ENCODE assay signal across 9 cellular contexts in the genomic region with DNA sequence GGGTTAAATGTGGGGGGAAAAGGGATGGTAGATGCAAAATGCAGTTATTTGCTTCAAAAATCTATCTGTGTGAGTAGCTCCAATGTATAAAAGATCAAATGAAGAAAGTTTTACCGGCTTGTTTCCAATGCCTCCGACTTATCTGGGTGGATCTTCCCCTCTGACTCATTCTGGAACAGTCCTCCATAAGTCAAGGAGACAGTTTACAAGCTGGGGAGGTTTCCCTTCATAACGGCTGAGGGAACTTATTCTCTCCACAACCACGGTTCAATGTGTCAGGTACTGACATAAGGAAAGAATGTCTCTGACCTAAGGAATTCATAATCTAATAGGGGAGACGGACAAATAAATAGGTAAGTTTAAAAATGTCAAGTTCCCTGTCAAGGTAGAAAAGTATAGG. TPM values are rescaled to one million over a fixed set of nuclear protein-coding genes. Genes with fewer than 3 reads are reported as not detected.
DNase-seq lines count a peak whose midpoint lies in the region; ATAC-seq and TF ChIP-seq lines count a peak whose summit lies in the region.
"Had no signal": no experiment of that assay in that cellular context is flagged by ENCODE, and none has a peak within 500 bp of the region (broad histone marks: within the 10 kb centered on the region; RNA-seq: fewer than 3 reads in every experiment).

No MANE protein-coding gene starts in this region.

- ATAC-seq in GM19452 (IDR thresholded peaks at IDR 0.05; ENCODE audit: unreplicated experiment) (no peak), GM21576 (IDR thresholded peaks at IDR 0.05; ENCODE audit: unreplicated experiment) (no peak)

- peak; percentile 35 for TF ChIP-seq POLR2A in transverse colon (IDR thresholded peaks at IDR 0.05)

- H3K4me3 ChIP-seq in transverse colon, result peak overlapping the region in 3 of 4 donors; percentile 37 to 54 (median 38)

- H3K27me3 ChIP-seq in transverse colon, result no peaks in the 10 kb centered on the region

- TF ChIP-seq CTCF in transverse colon (IDR thresholded peaks at IDR 0.05), result no peak

- peak overlapping the region; percentile 30 for H3K27ac Mint-ChIP-seq in activated CD4-positive, alpha-beta T cell treated with anti-CD3 and anti-CD28 coated beads, Interleukin-2, amount 10 ng/mL, durations not matched to agents 24 days and 14 days

- H3K27ac ChIP-seq in transverse colon, result peak overlapping the region; percentile 81 to 88 (median 85)

- in situ Hi-C loops in transverse colon (cut with MboI; ENCODE audit: low pct_ligation_motif_present in 1 of 4, low pct_unique_long_range_greater_than_20kb in 1 of 4, low sequenced_read_pairs in 3 of 4), result loop anchor here in 1 of 4 donors (25.0 kb wide), 1 partner anchor 155 kb away; the partner anchor contains the start of gene YAP1

- H3K4me1 ChIP-seq in transverse colon, result peaks cover 8 to 39% (median 15%) of the 10 kb centered on the region in 4 donors

- peak overlapping the region; percentile 36 for H3K4me3 Mint-ChIP-seq in activated CD4-positive, alpha-beta T cell treated with anti-CD3 and anti-CD28 coated beads, Interleukin-2, amount 10 ng/mL, durations not matched to agents 24 days and 14 days

- intact Hi-C loops in activated CD4-positive, alpha-beta T cell treated with anti-CD3 and anti-CD28 coated beads, Interleukin-2, amount 10 ng/mL, durations not matched to agents 24 days and 14 days (cut with micrococcal nuclease), result loop anchor here (10.0 kb wide), 1 partner anchor 153 kb away; the partner anchor contains the start of gene YAP1
- intact Hi-C loops in transverse colon (cut with DNase I; ENCODE audit: low total_unique reads), result no loop called here

- H3K9me3 ChIP-seq in transverse colon, result no peaks in the 10 kb centered on the region

- 21 to 26% methylated on average over 5 of the region's 5 CpGs for WGBS in transverse colon (ENCODE audit: low coverage in 1 of 2), 2 donors

- H3K4me1 Mint-ChIP-seq in activated CD4-positive, alpha-beta T cell treated with anti-CD3 and anti-CD28 coated beads, Interleukin-2, amount 10 ng/mL, durations not matched to agents 24 days and 14 days, result peaks cover 24% of the 10 kb centered on the region

- DNase-seq in activated CD4-positive, alpha-beta T cell treated with anti-CD3 and anti-CD28 coated beads, Interleukin-2, amount 10 ng/mL, durations not matched to agents 24 days and 14 days, result no peak
- no peak for DNase-seq in activated CD4-positive, alpha-beta T cell treated with anti-CD3 and anti-CD28 coated beads for 1 hour
- DNase-seq in amniotic epithelial cell (ENCODE audit: low read depth) (peak; percentile 83), kidney glomerular epithelial cell (lab: John Stamatoyannopoulos, UW) (peak; percentile 34), transverse colon (no peak), SKM-1 treated with dmso at 0.1 percent for 144 hours (lab: John Stamatoyannopoulos, UW; ENCODE audit: unreplicated experiment) (no peak)
- DNase-seq: activated T-cell treated with anti-CD3 and anti-CD28 coated beads for 4 hours had no signal

- TF ChIP-seq EP300 in transverse colon (IDR thresholded peaks at IDR 0.05; ENCODE audit: low read depth), result no peak

- H3K9me3 Mint-ChIP-seq in activated CD4-positive, alpha-beta T cell treated with anti-CD3 and anti-CD28 coated beads, Interleukin-2, amount 10 ng/mL, durations not matched to agents 24 days and 14 days, result no peaks in the 10 kb centered on the region

- H3K36me3 ChIP-seq in transverse colon, result no peaks in the 10 kb centered on the region

- H3K36me3 Mint-ChIP-seq in activated CD4-positive, alpha-beta T cell treated with anti-CD3 and anti-CD28 coated beads, Interleukin-2, amount 10 ng/mL, durations not matched to agents 24 days and 14 days (ENCODE audit: low read depth), result no peaks in the 10 kb centered on the region

- peaks cover 44% of the 10 kb centered on the region for H3K27me3 Mint-ChIP-seq in activated CD4-positive, alpha-beta T cell treated with anti-CD3 and anti-CD28 coated beads, Interleukin-2, amount 10 ng/mL, durations not matched to agents 24 days and 14 days

RNA-seq across cellular contexts. Expression of gene BIRC3, which starts 49.7 kb away (rescaled TPM):
- 100 and 102 TPM in 2 replicates for total RNA-seq in activated CD4-positive, alpha-beta T cell treated with anti-CD3 and anti-CD28 coated beads, Interleukin-2, amount 10 ng/mL, durations not matched to agents 24 days and 14 days
- 10 to 100 TPM in 3 of 4 donors, 1 to 10 TPM in 1; 2.2 to 57.8 (median 53.0) TPM for total RNA-seq in transverse colon

Comparison
In these comparisons a context has a peak if more than half of its experiments do, and no peak if none do; other contexts are left out.
1. DNase-seq: peak in amniotic epithelial cell (single experiment) and kidney glomerular epithelial cell (single experiment); none in activated CD4-positive, alpha-beta T cell treated with anti-CD3 and anti-CD28 coated beads, Interleukin-2, amount 10 ng/mL, durations not matched to agents 24 days and 14 days (single experiment), activated CD4-positive, alpha-beta T cell treated with anti-CD3 and anti-CD28 coated beads for 1 hour (single experiment), transverse colon (single experiment) and SKM-1 treated with dmso at 0.1 percent for 144 hours (single experiment).